In genomic region chrX:50903387-50904027, GRCh38 we compare ENCODE assay signal across 7 cellular contexts. TPM values are rescaled to one million over a fixed set of nuclear protein-coding genes. Genes with fewer than 3 reads are reported as not detected.
DNase-seq lines count a peak whose midpoint lies in the region; ATAC-seq lines count a peak whose summit lies in the region.

No MANE protein-coding gene starts in this region.

- DNase-seq in G401 (ENCODE audit: low spot score) (peak; percentile 1), HAP-1 (ENCODE audit: low spot score in 2 of 2) (peak; percentile 66 to 79), SJCRH30 (peak; percentile 45 to 75), globus pallidus (ENCODE audit: low spot score) (peak; percentile 66), sciatic nerve (ENCODE audit: low spot score) (no peak), posterior vena cava (ENCODE audit: low spot score) (no peak)

- intact Hi-C loops in sciatic nerve (cut with DNase I): no loop called here
- intact Hi-C loops in posterior vena cava (cut with DNase I): no loop called here

- no peaks in the 10 kb centered on the region for H3K36me3 ChIP-seq in HAP-1 (replicated peaks)
- no peaks in the 10 kb centered on the region for H3K36me3 ChIP-seq in SJCRH30

- 0 out of 2 replicates have a peak, but pooled peaks cover 3% of the 10 kb centered on the region for H3K27me3 ChIP-seq in HAP-1 (ENCODE audit: low read depth)
- no peaks in the 10 kb centered on the region for H3K27me3 ChIP-seq in SJCRH30

- H3K9me3 ChIP-seq in HAP-1 (no peaks in the 10 kb centered on the region), SJCRH30 (replicated peaks) (no peaks in the 10 kb centered on the region)

- H3K4me1 ChIP-seq in HAP-1: 0 out of 2 replicates have a peak, but pooled peaks cover 3% of the 10 kb centered on the region
- no peaks in the 10 kb centered on the region for H3K4me1 ChIP-seq in SJCRH30

- no peak overlapping the region for H3K4me3 ChIP-seq in HAP-1
- peak overlapping the region; percentile 25 for H3K4me3 ChIP-seq in SJCRH30

- no peak overlapping the region for H3K27ac ChIP-seq in SJCRH30

- in situ Hi-C loops in G401 (cut with HindIII; ENCODE audit: low sequenced_read_pairs): no loop called here
- in situ Hi-C loops in HAP-1 (cut with MboI; ENCODE audit: low sequenced_read_pairs): loop anchor here (10.0 kb wide), 1 partner anchor 209 kb away; no protein-coding TSS in a partner anchor

- ATAC-seq in sciatic nerve: peak; percentile 50
- no peak for ATAC-seq in HG03378 (IDR thresholded peaks at IDR 0.05; ENCODE audit: unreplicated experiment)

RNA-seq across cellular contexts. Expression of gene BMP15, which starts 7.0 kb away (rescaled TPM):
- total RNA-seq in G401 (2014; rRNA removed; shearing (Covaris generic)): not detected in 2 replicates
- total RNA-seq in SJCRH30 (2014; rRNA removed; shearing (Covaris generic)): not detected in 2 replicates
- total RNA-seq in sciatic nerve (not detected), posterior vena cava (not detected)

Comparison
In these comparisons a context has a peak if more than half of its experiments do, and no peak if none do; other contexts are left out.
1. DNase-seq: peak in G401 (single experiment), HAP-1 (2 of 2), SJCRH30 (2 of 2) and globus pallidus (single experiment); none in sciatic nerve (single experiment) and posterior vena cava (single experiment).